9 cellular contexts compared by ENCODE assay signal in the genomic region with DNA sequence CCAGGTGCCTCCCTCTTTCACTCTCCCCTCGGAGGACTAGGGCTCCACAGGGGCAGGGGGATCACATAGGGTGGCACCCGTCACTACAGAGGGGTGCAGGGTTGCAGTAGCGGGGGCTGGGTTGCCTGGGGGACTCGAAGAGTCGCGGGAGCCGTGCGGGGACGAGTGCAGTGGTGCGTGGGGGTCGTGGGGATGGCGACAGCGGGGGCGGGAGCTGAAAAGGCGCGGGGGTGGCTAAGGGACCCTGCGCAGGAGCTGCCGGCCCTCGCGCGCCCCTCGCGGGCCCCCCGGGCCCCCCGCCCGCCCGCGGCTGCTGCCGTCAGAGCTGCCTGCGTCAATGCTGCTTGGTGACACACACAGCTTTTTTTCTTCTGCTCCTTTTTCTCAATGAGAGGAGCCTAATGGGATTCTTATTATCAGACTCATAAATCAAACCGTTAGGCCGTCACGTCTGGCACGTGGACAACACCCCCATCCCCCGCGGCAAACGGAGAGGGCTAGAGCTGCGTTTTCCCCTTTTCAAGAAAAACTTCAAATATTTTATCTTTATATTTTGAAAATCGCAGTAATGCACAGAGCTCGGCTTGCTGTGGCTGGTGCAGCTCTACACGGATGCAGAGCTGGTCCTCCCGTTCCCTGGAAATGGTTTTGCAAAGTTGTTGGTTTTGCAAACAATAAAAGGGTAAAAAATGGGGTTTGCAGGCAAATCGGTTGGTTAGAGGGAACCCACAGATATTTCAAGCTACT.
DNase-seq lines count a peak whose midpoint lies in the region; ATAC-seq and TF ChIP-seq lines count a peak whose summit lies in the region.
"Had no signal": no experiment of that assay in that cellular context is flagged by ENCODE, and none has a peak within 500 bp of the region (broad histone marks: within the 10 kb centered on the region; RNA-seq: fewer than 3 reads in every experiment).

No MANE protein-coding gene starts in this region.

- intact Hi-C loops in breast epithelium (cut with DNase I; ENCODE audit: low total_unique reads) (no loop called here), left colon (cut with DNase I, micrococcal nuclease) (loop anchor here in 1 of 2 donors (10.0 kb wide), 1 partner anchor 121 kb away; no protein-coding TSS in a partner anchor), tibial artery (cut with DNase I; ENCODE audit: low total_unique reads) (no loop called here)

- peaks cover 0 to 10% of the 10 kb centered on the region in 2 donors for H3K4me1 ChIP-seq in breast epithelium
- H3K4me1 ChIP-seq in tibial artery: peaks cover 0 to 42% (median 35%) of the 10 kb centered on the region in 4 donors

- H3K9me3 Mint-ChIP-seq in activated naive CD4-positive, alpha-beta T cell treated with anti-CD3 and anti-CD28 coated beads, Interleukin-2, amount 10 ng/mL, durations not matched to agents 7 days and 5 days: no peaks in the 10 kb centered on the region
- H3K9me3 Mint-ChIP-seq: T-helper 1 cell treated with Interleukin-12 subunit alpha and Interleukin-12 subunit beta and Interleukin-4 antibody, amounts not matched to agents 30 μg/mL and 1 μg/mL, for 36 hours had no signal

- no peaks in the 10 kb centered on the region for H3K4me1 Mint-ChIP-seq in activated naive CD4-positive, alpha-beta T cell treated with anti-CD3 and anti-CD28 coated beads, Interleukin-2, amount 10 ng/mL, durations not matched to agents 7 days and 5 days

- CTCF ChIA-PET in activated naive CD4-positive, alpha-beta T cell treated with anti-CD3 and anti-CD28 coated beads, Interleukin-2, amount 10 ng/mL, durations not matched to agents 7 days and 5 days (lab: Charles Lee): no interaction called here

- H3K9me3 ChIP-seq in breast epithelium: no peaks in the 10 kb centered on the region
- no peaks in the 10 kb centered on the region for H3K9me3 ChIP-seq in tibial artery

- H3K27me3 ChIP-seq in breast epithelium (peaks cover 0 to 56% of the 10 kb centered on the region in 2 donors), tibial artery (peaks cover 0 to 46% of the 10 kb centered on the region in 2 donors)

- H3K27ac ChIP-seq in breast epithelium (peak overlapping the region; percentile 71 to 92), tibial artery (peak overlapping the region; percentile 41 to 71)

- DNase-seq in DMS79 treated with DMSO at 0.1 percent for 48 hours (lab: John Stamatoyannopoulos, UW): peak; percentile 14
- no peak for DNase-seq in DMS79 (lab: John Stamatoyannopoulos, UW)
- DNase-seq in breast epithelium (ENCODE audit: low spot score in 2 of 2): no peak
- peak in 1 of 2 donors; percentile 26 for DNase-seq in left colon
- peak in 1 of 2 donors; percentile 81 for DNase-seq in tibial artery
- no peak for DNase-seq in activated naive CD4-positive, alpha-beta T cell treated with anti-CD3 and anti-CD28 coated beads, Interleukin-2, amount 10 ng/mL, durations not matched to agents 7 days and 5 days

- H3K36me3 ChIP-seq in breast epithelium (no peaks in the 10 kb centered on the region), tibial artery (no peaks in the 10 kb centered on the region)

- peaks cover 77% of the 10 kb centered on the region for H3K27me3 Mint-ChIP-seq in activated naive CD4-positive, alpha-beta T cell treated with anti-CD3 and anti-CD28 coated beads, Interleukin-2, amount 10 ng/mL, durations not matched to agents 7 days and 5 days

- no peak overlapping the region for H3K27ac Mint-ChIP-seq in activated naive CD4-positive, alpha-beta T cell treated with anti-CD3 and anti-CD28 coated beads, Interleukin-2, amount 10 ng/mL, durations not matched to agents 7 days and 5 days
- H3K27ac Mint-ChIP-seq: T-helper 1 cell treated with Interleukin-12 subunit alpha and Interleukin-12 subunit beta and Interleukin-4 antibody, amounts not matched to agents 30 μg/mL and 1 μg/mL, for 36 hours had no signal

- no peak for TF ChIP-seq POLR2A in breast epithelium (IDR thresholded peaks at IDR 0.05)

- H3K4me3 Mint-ChIP-seq in activated naive CD4-positive, alpha-beta T cell treated with anti-CD3 and anti-CD28 coated beads, Interleukin-2, amount 10 ng/mL, durations not matched to agents 7 days and 5 days: no peak overlapping the region
- H3K4me3 Mint-ChIP-seq: T-helper 1 cell treated with Interleukin-12 subunit alpha and Interleukin-12 subunit beta and Interleukin-4 antibody, amounts not matched to agents 30 μg/mL and 1 μg/mL, for 36 hours had no signal

- peak overlapping the region; percentile 40 to 65 (median 45) for H3K4me3 ChIP-seq in breast epithelium
- H3K4me3 ChIP-seq in tibial artery: peak overlapping the region; percentile 44 to 54

- ATAC-seq in left colon (peak; percentile 33), GM18520 (IDR thresholded peaks at IDR 0.05; ENCODE audit: unreplicated experiment) (no peak), HG03520 (IDR thresholded peaks at IDR 0.05; ENCODE audit: unreplicated experiment) (no peak)

- TF ChIP-seq CTCF in breast epithelium (IDR thresholded peaks at IDR 0.05) (no peak), tibial artery (IDR thresholded peaks at IDR 0.05) (no peak)

- H3K36me3 Mint-ChIP-seq in activated naive CD4-positive, alpha-beta T cell treated with anti-CD3 and anti-CD28 coated beads, Interleukin-2, amount 10 ng/mL, durations not matched to agents 7 days and 5 days: peaks cover 4% of the 10 kb centered on the region
